In the genomic region with DNA sequence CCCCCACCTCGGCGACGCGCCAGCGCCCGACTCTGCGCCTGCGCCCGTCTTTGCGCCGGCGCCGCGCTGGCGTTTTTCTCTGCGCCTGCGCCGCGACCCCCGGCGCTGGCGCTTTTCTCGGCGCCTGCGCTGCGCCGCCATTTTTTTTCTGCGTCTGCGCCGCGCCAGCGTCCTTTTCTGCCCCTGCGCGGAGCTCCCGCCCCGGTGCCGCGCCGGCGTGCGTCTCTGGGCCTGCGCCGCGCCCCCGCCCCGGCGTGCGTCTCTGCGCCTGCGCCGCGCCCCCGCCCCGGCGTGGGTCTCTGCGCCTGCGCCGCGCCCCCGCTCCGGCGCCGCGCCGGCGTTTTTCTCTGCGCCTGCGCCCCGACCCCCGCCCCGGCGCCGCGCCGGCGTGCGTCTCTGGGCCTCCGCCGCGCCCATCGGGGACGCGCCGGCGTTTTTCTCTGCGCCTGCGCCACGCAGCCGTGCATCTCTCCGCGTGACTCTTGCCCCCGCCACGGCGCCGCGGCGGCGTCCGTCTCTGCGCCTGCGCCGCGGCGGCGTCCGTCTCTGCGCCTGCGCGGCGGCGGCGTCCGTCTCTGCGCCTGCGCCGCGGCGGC, we compare ENCODE assay signal across 1 cellular context.
A peak's percentile ranks its signal among the peaks of the same experiment; 100 is the strongest.
TF ChIP-seq lines count a peak whose summit lies in the region.
"Not testable (repeated sequence)": the region's sequence is repeated elsewhere in the genome, so short reads cannot be mapped to it uniquely, and the experiment has no call there.

No MANE protein-coding gene starts in this region.

TF ChIP-seq in HepG2, 621 proteins besides CTCF, POLR2A, EP300 and RAD21:
- TF ChIP-seq, protein P1, sequence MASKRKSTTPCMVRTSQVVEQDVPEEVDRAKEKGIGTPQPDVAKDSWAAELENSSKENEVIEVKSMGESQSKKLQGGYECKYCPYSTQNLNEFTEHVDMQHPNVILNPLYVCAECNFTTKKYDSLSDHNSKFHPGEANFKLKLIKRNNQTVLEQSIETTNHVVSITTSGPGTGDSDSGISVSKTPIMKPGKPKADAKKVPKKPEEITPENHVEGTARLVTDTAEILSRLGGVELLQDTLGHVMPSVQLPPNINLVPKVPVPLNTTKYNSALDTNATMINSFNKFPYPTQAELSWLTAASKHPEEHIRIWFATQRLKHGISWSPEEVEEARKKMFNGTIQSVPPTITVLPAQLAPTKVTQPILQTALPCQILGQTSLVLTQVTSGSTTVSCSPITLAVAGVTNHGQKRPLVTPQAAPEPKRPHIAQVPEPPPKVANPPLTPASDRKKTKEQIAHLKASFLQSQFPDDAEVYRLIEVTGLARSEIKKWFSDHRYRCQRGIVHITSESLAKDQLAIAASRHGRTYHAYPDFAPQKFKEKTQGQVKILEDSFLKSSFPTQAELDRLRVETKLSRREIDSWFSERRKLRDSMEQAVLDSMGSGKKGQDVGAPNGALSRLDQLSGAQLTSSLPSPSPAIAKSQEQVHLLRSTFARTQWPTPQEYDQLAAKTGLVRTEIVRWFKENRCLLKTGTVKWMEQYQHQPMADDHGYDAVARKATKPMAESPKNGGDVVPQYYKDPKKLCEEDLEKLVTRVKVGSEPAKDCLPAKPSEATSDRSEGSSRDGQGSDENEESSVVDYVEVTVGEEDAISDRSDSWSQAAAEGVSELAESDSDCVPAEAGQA (IDR thresholded peaks at IDR 0.05; ENCODE audit: low read depth) = peak; percentile 8; the same call in 1 of the 2 replicates
- TF ChIP-seq, protein P1 (CRISPR knock-in tag; IDR thresholded peaks at IDR 0.05; ENCODE audit: borderline replicate concordance) = not testable (repeated sequence)
